1 cellular context compared by ENCODE assay signal in genomic region chr1:229514578-229515275, GRCh38.
TF ChIP-seq lines count a peak whose summit lies in the region.

No MANE protein-coding gene starts in this region.

TF ChIP-seq in K562, 482 proteins besides CTCF, POLR2A, EP300 and RAD21 (continued from another document):
- TF ChIP-seq ARID3A (IDR thresholded peaks at IDR 0.05; ENCODE audit: borderline replicate concordance, low read depth, low read length): 0 out of 2 replicates have a peak, but pooled peaks have one; percentile 32
- TF ChIP-seq E4F1 (CRISPR knock-in tag; IDR thresholded peaks at IDR 0.05; ENCODE audit: borderline replicate concordance): no peak
- TF ChIP-seq NEUROD1 (IDR thresholded peaks at IDR 0.05; ENCODE audit: borderline replicate concordance, low read depth, low read length, partially characterized antibody): no peak
- no peak for TF ChIP-seq HMBOX1 (IDR thresholded peaks at IDR 0.05)
- no peak for TF ChIP-seq MEF2D (tag; conservative IDR thresholded peaks at IDR 0.05; ENCODE audit: low read depth)
- 0 out of 2 replicates have a peak, but pooled peaks have one; percentile 16 for TF ChIP-seq CREB1 (IDR thresholded peaks at IDR 0.05)
- peak; percentile 58; the same call in 1 of the 2 replicates for TF ChIP-seq CREB1 (CRISPR knock-in tag; IDR thresholded peaks at IDR 0.05)
